ENCODE assay signal across 8 cellular contexts in genomic region chr9:129834489-129835127, GRCh38. TPM values are rescaled to one million over a fixed set of nuclear protein-coding genes. Genes with fewer than 3 reads are reported as not detected.
A peak's percentile ranks its signal among the peaks of the same experiment; 100 is the strongest.
DNase-seq lines count a peak whose midpoint lies in the region; TF ChIP-seq lines count a peak whose summit lies in the region.

No MANE protein-coding gene starts in this region.

- CTCF ChIA-PET in Calu3 (lab: Charles Lee): no interaction called here
- CTCF ChIA-PET in activated naive CD4-positive, alpha-beta T cell treated with anti-CD3 and anti-CD28 coated beads, Interleukin-2, amount 10 ng/mL, durations not matched to agents 7 days and 5 days (lab: Charles Lee): interaction anchor here (1.1 to 1.2 kb wide), 2 partner anchors 9 to 51 kb away, joined by 3 to 4 read pairs; no protein-coding TSS in a partner anchor

- peaks cover 45% of the 10 kb centered on the region for H3K79me2 ChIP-seq in GM23248 (ENCODE audit: insufficient read depth)

- H3K9me3 Mint-ChIP-seq in Calu3 (ENCODE audit: low read depth, unreplicated experiment): no peaks in the 10 kb centered on the region
- H3K9me3 Mint-ChIP-seq in activated naive CD4-positive, alpha-beta T cell treated with anti-CD3 and anti-CD28 coated beads, Interleukin-2, amount 10 ng/mL, durations not matched to agents 7 days and 5 days: no peaks in the 10 kb centered on the region

- intact Hi-C loops in Calu3 (cut with micrococcal nuclease; ENCODE audit: unreplicated experiment) (no loop called here), left ventricle myocardium inferior (cut with micrococcal nuclease) (no loop called here)

- H3K36me3 ChIP-seq in GM23248 (ENCODE audit: low read depth) (peaks cover 20% of the 10 kb centered on the region; the same call in 1 of the 2 replicates), left ventricle myocardium inferior (peaks cover 38% of the 10 kb centered on the region), skeletal muscle satellite cell (ENCODE audit: insufficient read depth, low read length) (peaks cover 27% of the 10 kb centered on the region)

- no peaks in the 10 kb centered on the region for H3K9me2 ChIP-seq in GM23248 (ENCODE audit: insufficient read depth)

- H3K4me1 ChIP-seq in GM23248 (ENCODE audit: insufficient read depth): peaks cover 36% of the 10 kb centered on the region
- H3K4me1 ChIP-seq in left ventricle myocardium inferior: peaks cover 37% of the 10 kb centered on the region
- H3K4me1 ChIP-seq in skeletal muscle satellite cell (ENCODE audit: control insufficient read depth, insufficient read depth, low read length): peaks cover 21% of the 10 kb centered on the region

- H3K4me3 Mint-ChIP-seq in Calu3 (ENCODE audit: low read depth, unreplicated experiment): peak overlapping the region; percentile 100
- peak overlapping the region; percentile 98 for H3K4me3 Mint-ChIP-seq in activated naive CD4-positive, alpha-beta T cell treated with anti-CD3 and anti-CD28 coated beads, Interleukin-2, amount 10 ng/mL, durations not matched to agents 7 days and 5 days

- H2AFZ ChIP-seq in GM23248: peak overlapping the region; percentile 92

- peaks cover 35% of the 10 kb centered on the region for H3K36me3 Mint-ChIP-seq in Calu3 (ENCODE audit: insufficient read depth, unreplicated experiment)
- H3K36me3 Mint-ChIP-seq in activated naive CD4-positive, alpha-beta T cell treated with anti-CD3 and anti-CD28 coated beads, Interleukin-2, amount 10 ng/mL, durations not matched to agents 7 days and 5 days: peaks cover 43% of the 10 kb centered on the region

- peak overlapping the region; percentile 94 for H3K4me2 ChIP-seq in GM23248 (ENCODE audit: unreplicated experiment)
- H3K4me2 ChIP-seq in skeletal muscle satellite cell (ENCODE audit: low read length): peak overlapping the region; percentile 88

- peak overlapping the region; percentile 96 for H3K27ac Mint-ChIP-seq in Calu3 (ENCODE audit: unreplicated experiment)
- H3K27ac Mint-ChIP-seq in activated naive CD4-positive, alpha-beta T cell treated with anti-CD3 and anti-CD28 coated beads, Interleukin-2, amount 10 ng/mL, durations not matched to agents 7 days and 5 days: peak overlapping the region; percentile 99

- H3K27me3 Mint-ChIP-seq in Calu3 (ENCODE audit: unreplicated experiment): no peaks in the 10 kb centered on the region
- no peaks in the 10 kb centered on the region for H3K27me3 Mint-ChIP-seq in activated naive CD4-positive, alpha-beta T cell treated with anti-CD3 and anti-CD28 coated beads, Interleukin-2, amount 10 ng/mL, durations not matched to agents 7 days and 5 days

- peak; percentile 3 for DNase-seq in Calu3
- DNase-seq in GM23248: peak; percentile 65
- DNase-seq in NAMALWA (ENCODE audit: low spot score): peak; percentile 49
- DNase-seq in activated naive CD4-positive, alpha-beta T cell treated with anti-CD3 and anti-CD28 coated beads, Interleukin-2, amount 10 ng/mL, durations not matched to agents 7 days and 5 days: peak; percentile 69
- no peak for DNase-seq in left ventricle myocardium inferior
- no peak for DNase-seq in cerebellar nuclear complex (lab: John Stamatoyannopoulos, UW)
- no peak for DNase-seq in cerebellar cortex (ENCODE audit: low spot score)

- H3K9me3 ChIP-seq in GM23248 (ENCODE audit: low read depth) (no peaks in the 10 kb centered on the region), left ventricle myocardium inferior (replicated peaks) (no peaks in the 10 kb centered on the region), skeletal muscle satellite cell (replicated peaks; ENCODE audit: low read length) (no peaks in the 10 kb centered on the region)

- peaks cover 12% of the 10 kb centered on the region for H3K4me1 Mint-ChIP-seq in Calu3 (ENCODE audit: low read depth, unreplicated experiment)
- H3K4me1 Mint-ChIP-seq in activated naive CD4-positive, alpha-beta T cell treated with anti-CD3 and anti-CD28 coated beads, Interleukin-2, amount 10 ng/mL, durations not matched to agents 7 days and 5 days: peaks cover 52% of the 10 kb centered on the region

- H3K4me3 ChIP-seq in GM23248 (peak overlapping the region; percentile 92), left ventricle myocardium inferior (peak overlapping the region; percentile 83), skeletal muscle satellite cell (ENCODE audit: low read length) (peak overlapping the region; percentile 86)

- H3K27me3 ChIP-seq in GM23248 (replicated peaks; ENCODE audit: insufficient read depth): no peaks in the 10 kb centered on the region
- no peaks in the 10 kb centered on the region for H3K27me3 ChIP-seq in left ventricle myocardium inferior (ENCODE audit: low read depth)
- H3K27me3 ChIP-seq in skeletal muscle satellite cell (ENCODE audit: control insufficient read depth, insufficient read depth, low read length): no peaks in the 10 kb centered on the region

- WGBS in GM23248 (ENCODE audit: low coverage in 1 of 2, low lambda C conversion rate in 2 of 2, missing lambda C conversion rate in 2 of 2), 2 experiments: 1 to 2% methylated on average over 31 to 32 of the region's 32 CpGs

- H3K9ac ChIP-seq in GM23248: peak overlapping the region; percentile 92
- peak overlapping the region; percentile 89 for H3K9ac ChIP-seq in skeletal muscle satellite cell (ENCODE audit: low read depth, low read length)

- in situ Hi-C loops in GM23248 (cut with MboI): no loop called here

- peaks cover 29% of the 10 kb centered on the region for H3F3A ChIP-seq in GM23248 (ENCODE audit: insufficient read depth)

- BruUV-seq in Calu3 (replicated peaks; lab: Mats Ljungman, UMichigan): no TSS peak

- TF ChIP-seq CTCF in Calu3 (IDR thresholded peaks at IDR 0.05; ENCODE audit: unreplicated experiment) (no peak), left ventricle myocardium inferior (IDR thresholded peaks at IDR 0.05; ENCODE audit: borderline replicate concordance) (no peak)

- H3K27ac ChIP-seq in GM23248 (peak overlapping the region; percentile 58), left ventricle myocardium inferior (replicated peaks) (peak overlapping the region; percentile 80)

- H4K20me1 ChIP-seq in GM23248 (ENCODE audit: insufficient read depth): no peaks in the 10 kb centered on the region

RNA-seq across cellular contexts. Expression of gene C9orf78, which starts 0.5 kb away (rescaled TPM):
- total RNA-seq in Calu3 (2022): 24.5 and 26.2 TPM in 2 replicates
- 46.8 and 66.0 TPM in 2 replicates for total RNA-seq in GM23248 (2014; rRNA removed; shearing (Covaris generic))
- 79.7 and 80.7 TPM in 2 replicates for polyA plus RNA-seq in GM23248 (2016; fragmentation: Nextera tagmentation; extraction: Ambion mirVana)
- total RNA-seq in left ventricle myocardium inferior: 30.0 TPM
- 26.1 and 27.3 TPM in 2 replicates for total RNA-seq in skeletal muscle satellite cell (2012; rRNA removed)

RNA-seq across cellular contexts. Expression of gene USP20, which starts 0.7 kb away (rescaled TPM):
- total RNA-seq in Calu3 (2022): 11.3 and 14.9 TPM in 2 replicates
- total RNA-seq in GM23248 (2014; rRNA removed; shearing (Covaris generic)): 7.3 and 10.3 TPM in 2 replicates
- 15.7 and 15.8 TPM in 2 replicates for polyA plus RNA-seq in GM23248 (2016; fragmentation: Nextera tagmentation; extraction: Ambion mirVana)
- 13.2 TPM for total RNA-seq in left ventricle myocardium inferior
- 6.3 TPM in 2 replicates for total RNA-seq in skeletal muscle satellite cell (2012; rRNA removed)

RNA-seq across cellular contexts. Expression of gene TOR1A, which starts 10.7 kb away (rescaled TPM):
- total RNA-seq in Calu3 (2022) (34.2 and 36.3 TPM in 2 replicates), left ventricle myocardium inferior (12.9 TPM)
- 63.6 and 73.6 TPM in 2 replicates for total RNA-seq in GM23248 (2014; rRNA removed; shearing (Covaris generic))
- polyA plus RNA-seq in GM23248 (2016; fragmentation: Nextera tagmentation; extraction: Ambion mirVana): 101 and 102 TPM in 2 replicates
- total RNA-seq in skeletal muscle satellite cell (2012; rRNA removed): 31.9 and 43.9 TPM in 2 replicates

RNA-seq across cellular contexts. Expression of gene TOR1B, which starts 31.6 kb away (rescaled TPM):
- total RNA-seq in Calu3 (2022): 20.9 and 28.3 TPM in 2 replicates
- total RNA-seq in GM23248 (2014; rRNA removed; shearing (Covaris generic)): 47.6 and 55.1 TPM in 2 replicates
- 34.5 and 37.9 TPM in 2 replicates for polyA plus RNA-seq in GM23248 (2016; fragmentation: Nextera tagmentation; extraction: Ambion mirVana)
- 10.6 TPM for total RNA-seq in left ventricle myocardium inferior
- total RNA-seq in skeletal muscle satellite cell (2012; rRNA removed): 15.9 and 18.5 TPM in 2 replicates

Comparison
In these comparisons a context has a peak if more than half of its experiments do, and no peak if none do; other contexts are left out.
1. DNase-seq: peak in Calu3 (single experiment), GM23248 (single experiment), NAMALWA (single experiment) and activated naive CD4-positive, alpha-beta T cell treated with anti-CD3 and anti-CD28 coated beads, Interleukin-2, amount 10 ng/mL, durations not matched to agents 7 days and 5 days (single experiment); none in left ventricle myocardium inferior (single experiment), cerebellar nuclear complex (0 of 2) and cerebellar cortex (single experiment).
2. Peak in every context shown above with its lines, with median percentiles within 50 percentile points of each other: H3K4me3 ChIP-seq.